In genomic region chr19:45924891-45925447, GRCh38 we compare ENCODE assay signal across 1 cellular context.
TF ChIP-seq lines count a peak whose summit lies in the region.

No MANE protein-coding gene starts in this region.

TF ChIP-seq in GM23338, 12 proteins besides CTCF, POLR2A, EP300 and RAD21 (continued from another document):
- TF ChIP-seq EZH2 (IDR thresholded peaks at IDR 0.05; ENCODE audit: low read depth, unreplicated experiment) (no peak), JUNB (IDR thresholded peaks at IDR 0.05; ENCODE audit: unreplicated experiment) (no peak)
